Comparison of ENCODE assay signal across 2 cellular contexts in the genomic region with DNA sequence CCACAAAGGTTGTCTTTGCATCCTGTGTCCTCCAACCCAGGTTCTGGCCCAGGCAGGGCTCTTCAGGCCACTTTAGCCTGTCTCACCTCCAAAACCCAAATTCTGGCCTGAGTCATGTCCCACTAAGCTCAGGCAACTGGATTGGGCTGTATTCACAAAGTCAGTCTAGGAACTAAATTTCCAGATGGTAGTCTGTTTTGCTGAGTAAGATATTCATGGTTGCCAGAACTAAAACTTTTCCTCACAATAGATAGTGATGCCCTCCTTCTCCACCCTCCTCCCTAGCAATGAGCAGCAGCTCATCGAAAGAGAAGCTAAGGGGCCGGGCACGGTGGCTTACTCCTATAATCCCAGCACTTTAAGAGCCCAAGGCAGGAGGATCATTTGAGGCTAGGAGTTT.
A peak's percentile ranks its signal among the peaks of the same experiment; 100 is the strongest.
TF ChIP-seq lines count a peak whose summit lies in the region.

No MANE protein-coding gene starts in this region.

TF ChIP-seq in A549, 52 proteins besides CTCF, POLR2A, EP300 and RAD21:
- TF ChIP-seq, protein P1, sequence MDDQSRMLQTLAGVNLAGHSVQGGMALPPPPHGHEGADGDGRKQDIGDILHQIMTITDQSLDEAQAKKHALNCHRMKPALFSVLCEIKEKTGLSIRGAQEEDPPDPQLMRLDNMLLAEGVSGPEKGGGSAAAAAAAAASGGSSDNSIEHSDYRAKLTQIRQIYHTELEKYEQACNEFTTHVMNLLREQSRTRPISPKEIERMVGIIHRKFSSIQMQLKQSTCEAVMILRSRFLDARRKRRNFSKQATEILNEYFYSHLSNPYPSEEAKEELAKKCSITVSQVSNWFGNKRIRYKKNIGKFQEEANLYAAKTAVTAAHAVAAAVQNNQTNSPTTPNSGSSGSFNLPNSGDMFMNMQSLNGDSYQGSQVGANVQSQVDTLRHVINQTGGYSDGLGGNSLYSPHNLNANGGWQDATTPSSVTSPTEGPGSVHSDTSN (IDR thresholded peaks at IDR 0.05): no peak
- TF ChIP-seq MAFK (IDR thresholded peaks at IDR 0.05; ENCODE audit: partially characterized antibody): peak; percentile 79

TF ChIP-seq in K562, 482 proteins besides CTCF, POLR2A, EP300 and RAD21:
- TF ChIP-seq MAFF (IDR thresholded peaks at IDR 0.05; ENCODE audit: low read length) (peak; percentile 56), ZNF316 (IDR thresholded peaks at IDR 0.05) (peak; percentile 81), MAFK (IDR thresholded peaks at IDR 0.05; ENCODE audit: low read length) (peak; percentile 67), C11orf30 (IDR thresholded peaks at IDR 0.05; ENCODE audit: low read depth) (peak; percentile 74), MAFG (tag; conservative IDR thresholded peaks at IDR 0.05) (peak; percentile 67; the same call in 1 of the 2 replicates), ARHGAP35 (IDR thresholded peaks at IDR 0.05; ENCODE audit: partially characterized antibody) (no peak)
